11 cellular contexts compared by ENCODE assay signal in genomic region chr4:184344899-184345572, GRCh38.
DNase-seq lines count a peak whose midpoint lies in the region; ATAC-seq, FAIRE-seq and TF ChIP-seq lines count a peak whose summit lies in the region.
"Had no signal": no experiment of that assay in that cellular context is flagged by ENCODE, and none has a peak within 500 bp of the region (broad histone marks: within the 10 kb centered on the region; RNA-seq: fewer than 3 reads in every experiment).

No MANE protein-coding gene starts in this region.

- peak overlapping the region; percentile 42 to 83 (median 69) for H3K9ac ChIP-seq in skeletal muscle tissue (ENCODE audit: low read depth in 1 of 3, low read length in 3 of 3)

- H3K4me1 Mint-ChIP-seq in GM23338 = peaks cover 52% of the 10 kb centered on the region

- DNase-seq in GM12892 (ENCODE audit: insufficient read length) (no peak), GM23338 (ENCODE audit: low spot score) (no peak), epithelial cell of prostate (ENCODE audit: low read depth, low spot score) (no peak), GM19238 (ENCODE audit: insufficient read length, low spot score) (no peak), NCI-H146 (lab: John Stamatoyannopoulos, UW) (no peak), middle frontal gyrus (ENCODE audit: extremely low spot score, low spot score) (no peak)
- DNase-seq: brain microvascular endothelial cell, kidney, NCI-H524 had no signal

- H3K27ac ChIP-seq in GM23338 (ENCODE audit: low read depth) = no peak overlapping the region
- H3K27ac ChIP-seq in epithelial cell of prostate = peak overlapping the region; percentile 7
- H3K27ac ChIP-seq in skeletal muscle tissue (ENCODE audit: low read depth, low read length) = peak overlapping the region; percentile 99
- H3K27ac ChIP-seq: brain microvascular endothelial cell had no signal

- H3K36me3 ChIP-seq in GM23338 (ENCODE audit: insufficient read depth) = no peaks in the 10 kb centered on the region
- no peaks in the 10 kb centered on the region for H3K36me3 ChIP-seq in skeletal muscle tissue (ENCODE audit: control insufficient read depth in 3 of 3, insufficient read depth in 3 of 3, low read length in 3 of 3)
- H3K36me3 ChIP-seq: brain microvascular endothelial cell had no signal

- H3K9me2 ChIP-seq in GM23338 (ENCODE audit: insufficient read depth) = no peaks in the 10 kb centered on the region

- no peak for ATAC-seq in GM23338
- ATAC-seq in HG02970 (IDR thresholded peaks at IDR 0.05; ENCODE audit: low FRiP score, unreplicated experiment) = no peak

- no peaks in the 10 kb centered on the region for H4K20me1 ChIP-seq in GM23338 (replicated peaks; ENCODE audit: insufficient read depth)

- peak overlapping the region; percentile 58; the same call in 1 of the 2 replicates for H2AFZ ChIP-seq in GM23338

- H3K9me3 ChIP-seq in skeletal muscle tissue (ENCODE audit: control insufficient read depth in 3 of 3, low read length in 3 of 3) = no peaks in the 10 kb centered on the region

- no peaks in the 10 kb centered on the region for H3K79me2 ChIP-seq in GM23338 (replicated peaks; ENCODE audit: insufficient read depth)

- no peak overlapping the region; the same call in 1 of the 2 replicates for H3K27ac Mint-ChIP-seq in GM23338

- no peak overlapping the region for H3K4me2 ChIP-seq in GM23338

- peaks cover 3% of the 10 kb centered on the region; the same call in 1 of the 2 replicates for H3F3A ChIP-seq in GM23338 (replicated peaks; ENCODE audit: low read depth)

- TF ChIP-seq POLR2A in GM12892 (IDR thresholded peaks at IDR 0.05; ENCODE audit: low read depth, low read length) = 0 out of 2 replicates have a peak, but pooled peaks have one; percentile 11

- H3K27me3 ChIP-seq in GM23338 (ENCODE audit: insufficient read depth) = no peaks in the 10 kb centered on the region
- no peaks in the 10 kb centered on the region for H3K27me3 ChIP-seq in skeletal muscle tissue (ENCODE audit: control insufficient read depth in 3 of 3, insufficient read depth in 3 of 3, low read length in 3 of 3)
- H3K27me3 ChIP-seq: brain microvascular endothelial cell had no signal

- H3K4me1 ChIP-seq in GM23338 (ENCODE audit: insufficient read depth) (peaks cover 25% of the 10 kb centered on the region), skeletal muscle tissue (ENCODE audit: control insufficient read depth in 3 of 3, insufficient read depth in 3 of 3, low read length in 3 of 3) (peaks cover 56 to 62% (median 61%) of the 10 kb centered on the region in 3 donors)

- H3K27me3 Mint-ChIP-seq in GM23338 (ENCODE audit: insufficient read depth, low read depth, poor library complexity) = peaks cover 8% of the 10 kb centered on the region

- H3K36me3 Mint-ChIP-seq in GM23338 (ENCODE audit: low read depth) = no peaks in the 10 kb centered on the region; the same call in 2 of the 3 replicates

- H3K9me3 Mint-ChIP-seq in GM23338 = no peaks in the 10 kb centered on the region

- FAIRE-seq in GM12892 (lab: Jason Lieb, UNC) = peak; percentile 24
- FAIRE-seq: kidney had no signal

- TF ChIP-seq CTCF in GM23338 (conservative IDR thresholded peaks at IDR 0.05; ENCODE audit: low read depth in 2 of 2) = no peak

- no peak overlapping the region for H3K4me3 Mint-ChIP-seq in GM23338

- no peak overlapping the region for H3K4me3 ChIP-seq in GM23338
- H3K4me3 ChIP-seq in skeletal muscle tissue (ENCODE audit: low read length in 3 of 3) = peak overlapping the region in 2 of 3 donors; percentile 20 to 36

TF ChIP-seq in GM23338, 12 proteins besides CTCF, POLR2A, EP300 and RAD21:
- TF ChIP-seq EZH2 (IDR thresholded peaks at IDR 0.05; ENCODE audit: low read depth, unreplicated experiment) (no peak), ZNF331 (CRISPR knock-in tag; IDR thresholded peaks at IDR 0.05; ENCODE audit: low read depth) (no peak), NANOG (IDR thresholded peaks at IDR 0.05; ENCODE audit: borderline replicate concordance) (no peak), ZNF114 (CRISPR knock-in tag; IDR thresholded peaks at IDR 0.05) (no peak), ETS1 (IDR thresholded peaks at IDR 0.05) (no peak), CREB1 (CRISPR knock-in tag; IDR thresholded peaks at IDR 0.05; ENCODE audit: low read depth) (no peak), JUNB (IDR thresholded peaks at IDR 0.05; ENCODE audit: unreplicated experiment) (no peak)
TF ChIP-seq in GM23338: peak in this region for 0.
